In genomic region chr6:136647363-136647763, GRCh38 we compare ENCODE assay signal across 1 cellular context.
TF ChIP-seq lines count a peak whose summit lies in the region.

No MANE protein-coding gene starts in this region.

TF ChIP-seq in GM12878, 131 proteins besides CTCF, POLR2A, EP300 and RAD21 (continued from another document):
- no peak for TF ChIP-seq CEBPZ (IDR thresholded peaks at IDR 0.05; ENCODE audit: low read depth, low read length)
- TF ChIP-seq MTA2 (IDR thresholded peaks at IDR 0.05; ENCODE audit: low read depth), result no peak
- TF ChIP-seq GABPA (IDR thresholded peaks at IDR 0.05; ENCODE audit: low read depth), result no peak
- TF ChIP-seq RELB (IDR thresholded peaks at IDR 0.05; ENCODE audit: low read depth), result no peak
- TF ChIP-seq ZBTB4 (CRISPR knock-in tag; IDR thresholded peaks at IDR 0.05), result no peak
- TF ChIP-seq ZNF274 (IDR thresholded peaks at IDR 0.05; ENCODE audit: insufficient read depth, insufficient read length), result no peak
- TF ChIP-seq USF1 (IDR thresholded peaks at IDR 0.05; ENCODE audit: borderline replicate concordance, extremely low read length, insufficient read depth, low read depth, low read length), result no peak
- peak; percentile 87 for TF ChIP-seq CREB1 (IDR thresholded peaks at IDR 0.05; ENCODE audit: low read depth)
- no peak for TF ChIP-seq MTA3 (IDR thresholded peaks at IDR 0.05; ENCODE audit: borderline replicate concordance, low read length)
- no peak for TF ChIP-seq USF2 (IDR thresholded peaks at IDR 0.05; ENCODE audit: borderline replicate concordance, low read depth, low read length)
- TF ChIP-seq RBBP5 (conservative IDR thresholded peaks at IDR 0.05), result no peak
- no peak for TF ChIP-seq TCF12 (IDR thresholded peaks at IDR 0.05; ENCODE audit: low read depth, low read length)
- TF ChIP-seq NRF1 (conservative IDR thresholded peaks at IDR 0.05; ENCODE audit: low read depth, low read length), result no peak
- no peak for TF ChIP-seq MLLT1 (IDR thresholded peaks at IDR 0.05)
- TF ChIP-seq JUNB (IDR thresholded peaks at IDR 0.05), result peak; percentile 37
- TF ChIP-seq ZNF217 (IDR thresholded peaks at IDR 0.05), result no peak
- no peak for TF ChIP-seq TBL1XR1 (IDR thresholded peaks at IDR 0.05; ENCODE audit: low read depth, low read length)
- no peak for TF ChIP-seq NR2C2 (IDR thresholded peaks at IDR 0.05; ENCODE audit: borderline replicate concordance, control insufficient read depth, insufficient read length, low read depth)
- no peak for TF ChIP-seq SIX5 (IDR thresholded peaks at IDR 0.05; ENCODE audit: low read depth, low read length, severe bottlenecking)
- no peak for TF ChIP-seq RB1 (IDR thresholded peaks at IDR 0.05; ENCODE audit: borderline replicate concordance)
- no peak for TF ChIP-seq SKIL (IDR thresholded peaks at IDR 0.05; ENCODE audit: low read depth, poor library complexity, severe bottlenecking)
- TF ChIP-seq PKNOX1 (IDR thresholded peaks at IDR 0.05), result 0 out of 2 replicates have a peak, but pooled peaks have one; percentile 7
- no peak for TF ChIP-seq TCF3 (IDR thresholded peaks at IDR 0.05; ENCODE audit: borderline replicate concordance, insufficient read depth, low read depth, low read length)
